ENCODE assay signal across 25 cellular contexts in genomic region chr2:97945791-97946190, GRCh38. TPM values are rescaled to one million over a fixed set of nuclear protein-coding genes. Genes with fewer than 3 reads are reported as not detected.
DNase-seq lines count a peak whose midpoint lies in the region; ATAC-seq, FAIRE-seq and TF ChIP-seq lines count a peak whose summit lies in the region.
"Had no signal": no experiment of that assay in that cellular context is flagged by ENCODE, and none has a peak within 500 bp of the region (broad histone marks: within the 10 kb centered on the region; RNA-seq: fewer than 3 reads in every experiment).

No MANE protein-coding gene starts in this region.

- no peak for ATAC-seq in pancreas
- ATAC-seq in GM19351 (IDR thresholded peaks at IDR 0.05; ENCODE audit: unreplicated experiment): no peak
- ATAC-seq: A549, HCT116 had no signal

- H3K9me3 ChIP-seq in hepatocyte (ENCODE audit: low read depth) (no peaks in the 10 kb centered on the region), pancreas (no peaks in the 10 kb centered on the region), kidney (ENCODE audit: control insufficient read depth in 1 of 2, low read length in 2 of 2) (no peaks in the 10 kb centered on the region)
- H3K9me3 ChIP-seq: BE2C had no signal

- TF ChIP-seq CTCF in D721Med (IDR thresholded peaks at IDR 0.05; ENCODE audit: insufficient read depth, missing control alignments) (no peak), hepatocyte (IDR thresholded peaks at IDR 0.05; ENCODE audit: poor library complexity) (no peak), pancreas (IDR thresholded peaks at IDR 0.05) (no peak), kidney (IDR thresholded peaks at IDR 0.05; ENCODE audit: borderline replicate concordance, extremely low read depth, insufficient read depth) (no peak)

- FAIRE-seq in D721Med (lab: Jason Lieb, UNC) (peak; percentile 66), HTR-8/SVneo (lab: Jason Lieb, UNC) (peak; percentile 33), pancreas (lab: Jason Lieb, UNC) (peak; percentile 37), kidney (lab: Jason Lieb, UNC) (no peak)
- FAIRE-seq: A549, GM12891, GM18507, H1 had no signal

- 45% methylated on average over 1 of the region's 1 CpG for WGBS in hepatocyte (ENCODE audit: low lambda C conversion rate, missing lambda C conversion rate)
- WGBS in pancreas, 2 donors: 40 to 53% methylated on average over 1 of the region's 1 CpG

- DNase-seq in D721Med (ENCODE audit: insufficient read length, low spot score) (no peak), HTR-8/SVneo (ENCODE audit: insufficient read length, low spot score) (no peak), hepatocyte (ENCODE audit: low spot score) (no peak), pancreas (no peak), NCI-H1417 (lab: John Stamatoyannopoulos, UW) (no peak), NOMO-1 treated with dmso at 0.1 percent for 144 hours (lab: John Stamatoyannopoulos, UW; ENCODE audit: unreplicated experiment) (no peak), kidney (no peak)
- DNase-seq: 8988T; ACHN; AML-193; BE2C; CD4-positive, alpha-beta T cell; CD8-positive, alpha-beta memory T cell; DMS53; DMS79 treated with DMSO at 0.1 percent for 48 hours; GF-D8; GM23248; H9 had no signal

- intact Hi-C loops in pancreas (cut with DNase I): no loop called here
- intact Hi-C loops in kidney (cut with DNase I): no loop called here

- H3K4me3 ChIP-seq in hepatocyte: no peak overlapping the region
- H3K4me3 ChIP-seq in pancreas: no peak overlapping the region
- no peak overlapping the region for H3K4me3 ChIP-seq in kidney (ENCODE audit: low read length in 2 of 2)
- H3K4me3 ChIP-seq: A549; BLaER1 treated with 17β-estradiol and CSF1 and Interleukin-3, amounts not matched to agents 10 nM and 100 nM; GM23248 had no signal

- H3K4me1 ChIP-seq in hepatocyte (ENCODE audit: insufficient read depth): peaks cover 25% of the 10 kb centered on the region
- H3K4me1 ChIP-seq in pancreas: peaks cover 12 to 16% (median 14%) of the 10 kb centered on the region in 3 donors
- H3K4me1 ChIP-seq in kidney (ENCODE audit: control insufficient read depth in 1 of 2, insufficient read depth in 1 of 2, low read depth in 1 of 2, low read length in 2 of 2): no peaks in the 10 kb centered on the region
- H3K4me1 ChIP-seq: BE2C had no signal

- H2AFZ ChIP-seq in hepatocyte: no peak overlapping the region
- H2AFZ ChIP-seq: GM23248 had no signal

- H3K27me3 ChIP-seq in hepatocyte (no peaks in the 10 kb centered on the region), pancreas (no peaks in the 10 kb centered on the region)
- H3K27me3 ChIP-seq: BE2C; BLaER1 treated with 17β-estradiol and CSF1 and Interleukin-3, amounts not matched to agents 10 nM and 100 nM had no signal

- peak overlapping the region; percentile 24 for H3K4me2 ChIP-seq in hepatocyte
- H3K4me2 ChIP-seq: A549; BLaER1 treated with 17β-estradiol and CSF1 and Interleukin-3, amounts not matched to agents 10 nM and 100 nM had no signal

- H3K9me2 ChIP-seq in hepatocyte (replicated peaks; ENCODE audit: insufficient read depth): no peaks in the 10 kb centered on the region

- H3K36me3 ChIP-seq in hepatocyte (replicated peaks; ENCODE audit: insufficient read depth, low read depth) (no peaks in the 10 kb centered on the region), pancreas (no peaks in the 10 kb centered on the region), kidney (ENCODE audit: control insufficient read depth in 1 of 2, insufficient read depth in 2 of 2, low read length in 2 of 2) (no peaks in the 10 kb centered on the region)
- H3K36me3 ChIP-seq: BE2C had no signal

- peaks cover 89% of the 10 kb centered on the region for H3K79me2 ChIP-seq in hepatocyte

- H3K9ac ChIP-seq in kidney (ENCODE audit: low read length in 2 of 2): no peak overlapping the region
- H3K9ac ChIP-seq: BLaER1 treated with 17β-estradiol and CSF1 and Interleukin-3, amounts not matched to agents 10 nM and 100 nM; GM23248 had no signal

- H3K27ac ChIP-seq in hepatocyte: no peak overlapping the region
- H3K27ac ChIP-seq in pancreas: no peak overlapping the region
- H3K27ac ChIP-seq in kidney (ENCODE audit: low read depth in 2 of 2, low read length in 2 of 2): no peak overlapping the region
- H3K27ac ChIP-seq: A549; BLaER1 treated with 17β-estradiol and CSF1 and Interleukin-3, amounts not matched to agents 10 nM and 100 nM; GM23248 had no signal

- H4K20me1 ChIP-seq in hepatocyte (ENCODE audit: insufficient read depth, poor library complexity, severe bottlenecking): peaks cover 13% of the 10 kb centered on the region

RNA-seq across cellular contexts. Expression of gene TMEM131, which starts 50.0 kb away (rescaled TPM):
- total RNA-seq in hepatocyte (36.9 and 42.1 TPM in 2 replicates), pancreas (10 to 100 TPM; 15.5 to 26.5 (median 21.4) TPM), kidney (38.4 TPM)
- polyA plus RNA-seq in hepatocyte (17.5 and 21.1 TPM in 2 replicates), pancreas (10 to 100 TPM in 1 of 2 donors, 1 to 10 TPM in 1; 8.1 to 11.0 TPM), kidney (ENCODE audit: insufficient read depth, low read depth, low replicate concordance) (8.0 TPM)
